Comparison of ENCODE assay signal across 11 cellular contexts in the genomic region with DNA sequence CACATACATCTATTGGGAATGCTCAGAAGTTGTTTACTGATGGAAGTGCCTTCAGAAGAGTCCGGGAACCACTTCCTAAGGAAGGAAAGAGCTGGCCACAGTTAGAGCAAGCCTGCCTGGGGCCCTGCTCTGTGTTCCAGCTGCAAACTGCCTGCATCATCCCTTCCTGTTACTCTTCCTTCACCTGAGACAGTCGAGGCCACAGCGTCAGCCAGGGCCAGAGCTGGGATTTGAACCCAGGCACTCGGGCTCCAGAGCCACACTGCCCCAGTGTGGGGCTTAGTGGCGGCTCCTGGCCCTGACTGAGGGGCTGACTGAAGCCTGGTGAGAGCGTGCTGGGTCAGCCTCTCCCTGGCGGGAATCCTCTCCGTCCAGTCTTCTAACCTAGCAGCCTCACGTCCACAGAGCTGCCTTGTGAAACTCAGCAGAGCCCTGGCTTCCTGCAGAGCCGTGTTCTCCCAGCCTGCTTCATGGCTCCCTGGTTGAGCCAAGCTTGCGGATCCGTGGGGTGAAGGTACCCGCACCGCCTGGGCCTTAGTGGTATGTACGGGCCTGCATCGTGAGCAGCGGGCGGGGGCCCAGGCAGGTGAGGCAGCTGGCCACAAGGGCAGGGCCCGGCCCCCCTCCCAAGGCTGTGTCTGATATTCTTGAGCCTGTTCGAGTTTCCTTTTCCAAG. TPM values are rescaled to one million over a fixed set of nuclear protein-coding genes. Genes with fewer than 3 reads are reported as not detected.
DNase-seq lines count a peak whose midpoint lies in the region; ATAC-seq and TF ChIP-seq lines count a peak whose summit lies in the region.
"Had no signal": no experiment of that assay in that cellular context is flagged by ENCODE, and none has a peak within 500 bp of the region (broad histone marks: within the 10 kb centered on the region; RNA-seq: fewer than 3 reads in every experiment).

No MANE protein-coding gene starts in this region.

- POLR2A ChIA-PET in HCT116 (lab: Charles Lee) = interaction anchor here (0.6 to 1.8 kb wide), 9 partner anchors 12 to 203 kb away, joined by 3 to 24 read pairs (median 5); partner anchors contain the start of genes AFMID and TK1

- H3K4me3 Mint-ChIP-seq in chondrocyte (ENCODE audit: unreplicated experiment) = no peak overlapping the region
- H3K4me3 Mint-ChIP-seq: central memory CD8-positive, alpha-beta T cell had no signal

- H3K4me1 Mint-ChIP-seq in chondrocyte (ENCODE audit: low read depth) = peaks cover 23% of the 10 kb centered on the region

- intact Hi-C loops in HCT116 (cut with micrococcal nuclease) = loop anchor here (2.0 kb wide), 1 partner anchor 27 kb away; the partner anchor contains the start of gene SYNGR2

- TF ChIP-seq RAD21 in HCT116 (IDR thresholded peaks at IDR 0.05; ENCODE audit: low read depth) = no peak

- no peaks in the 10 kb centered on the region for H3K9me3 ChIP-seq in HCT116 (ENCODE audit: control insufficient read depth in 1 of 2, insufficient read depth in 1 of 2, low read depth in 1 of 2, low read length in 2 of 2)
- H3K9me3 ChIP-seq in osteoblast (ENCODE audit: low read depth, low read length) = no peaks in the 10 kb centered on the region
- H3K9me3 ChIP-seq in BE2C = no peaks in the 10 kb centered on the region
- H3K9me3 ChIP-seq: Caco-2 had no signal

- ATAC-seq in HCT116 (peak; percentile 6), HG03520 (IDR thresholded peaks at IDR 0.05; ENCODE audit: unreplicated experiment) (no peak), GM18519 (IDR thresholded peaks at IDR 0.05; ENCODE audit: low FRiP score, unreplicated experiment) (no peak)

- no peak overlapping the region for H2AFZ ChIP-seq in HCT116 (ENCODE audit: low read depth, low read length, poor library complexity, severe bottlenecking)
- H2AFZ ChIP-seq in osteoblast (ENCODE audit: low read length) = no peak overlapping the region

- RAD21 ChIA-PET in HCT116 (lab: Charles Lee; ENCODE audit: low non-redundant PET in 1 of 2, low total read pairs in 2 of 2, uncharacterized antibody in 2 of 2, unreplicated experiment in 2 of 2) = interaction anchor here (0.5 to 1.4 kb wide), 4 partner anchors 13 to 219 kb away, joined by 3 to 6 read pairs (median 4); partner anchors contain the start of gene TMC6 (in 1 of the 2)

- CTCF ChIA-PET in HCT116 (lab: Charles Lee) = interaction anchor here (0.6 to 2.0 kb wide), 12 partner anchors 9 to 122 kb away, joined by 3 to 7 read pairs (median 4); partner anchors contain the start of genes AFMID and TK1

- no TSS peak for BruUV-seq in HCT116 (replicated peaks; lab: Mats Ljungman, UMichigan)

- H3K79me2 ChIP-seq in HCT116 (ENCODE audit: insufficient read depth, low read length) (no peaks in the 10 kb centered on the region), osteoblast (ENCODE audit: insufficient read depth, low read length) (no peaks in the 10 kb centered on the region)

- H3K27ac Mint-ChIP-seq in chondrocyte (ENCODE audit: unreplicated experiment) = no peak overlapping the region

- H3K27ac ChIP-seq in HCT116 (ENCODE audit: low read depth, low read length) (peak overlapping the region; percentile 67), osteoblast (ENCODE audit: low read depth, low read length) (no peak overlapping the region)

- no peak for TF ChIP-seq POLR2A in HCT116 (IDR thresholded peaks at IDR 0.05; ENCODE audit: borderline replicate concordance, extremely low read depth, insufficient read depth, insufficient read length)

- H3K36me3 ChIP-seq in HCT116 (ENCODE audit: control insufficient read depth in 1 of 2, insufficient read depth in 2 of 2, low read length in 2 of 2) (no peaks in the 10 kb centered on the region), osteoblast (ENCODE audit: insufficient read depth, low read length) (no peaks in the 10 kb centered on the region), BE2C (no peaks in the 10 kb centered on the region)

- H3K9me2 ChIP-seq in HCT116 (ENCODE audit: insufficient read depth) = no peaks in the 10 kb centered on the region

- H3K4me3 ChIP-seq in HCT116 (replicated peaks in 1 of 2; ENCODE audit: low read depth in 1 of 2, low read length in 2 of 2) (peak overlapping the region; percentile 13 to 44), osteoblast (ENCODE audit: insufficient read depth, low read length) (no peak overlapping the region), BE2C (ENCODE audit: low read depth, low read length) (no peak overlapping the region)

- H3K9me3 Mint-ChIP-seq in chondrocyte (ENCODE audit: low read depth) = no peaks in the 10 kb centered on the region
- H3K9me3 Mint-ChIP-seq: central memory CD8-positive, alpha-beta T cell had no signal

- H3K27me3 ChIP-seq in HCT116 (ENCODE audit: insufficient read depth, low read length) = no peaks in the 10 kb centered on the region
- no peaks in the 10 kb centered on the region for H3K27me3 ChIP-seq in osteoblast (ENCODE audit: insufficient read depth, low read length)
- H3K27me3 ChIP-seq in BE2C = no peaks in the 10 kb centered on the region

- no peaks in the 10 kb centered on the region for H3K27me3 Mint-ChIP-seq in chondrocyte (ENCODE audit: low read depth)
- H3K27me3 Mint-ChIP-seq: central memory CD8-positive, alpha-beta T cell had no signal

- H3K9ac ChIP-seq in HCT116 (ENCODE audit: low read length) = peak overlapping the region; percentile 58

- peaks cover 59 to 89% of the 10 kb centered on the region in 2 experiments for H3K4me1 ChIP-seq in HCT116 (ENCODE audit: control insufficient read depth in 1 of 2, insufficient read depth in 2 of 2, low read length in 2 of 2)
- H3K4me1 ChIP-seq in osteoblast (ENCODE audit: insufficient read depth, low read length) = no peaks in the 10 kb centered on the region
- peaks cover 20% of the 10 kb centered on the region for H3K4me1 ChIP-seq in BE2C

- H3K36me3 Mint-ChIP-seq in chondrocyte (ENCODE audit: low read depth) = no peaks in the 10 kb centered on the region

- TF ChIP-seq CTCF in HCT116 (IDR thresholded peaks at IDR 0.05 in 2 of 3, conservative IDR thresholded peaks at IDR 0.05 in 1 of 3; ENCODE audit: borderline replicate concordance in 1 of 3, insufficient read depth in 1 of 3, low read depth in 2 of 3, low read length in 2 of 3) (no peak), chondrocyte (IDR thresholded peaks at IDR 0.05) (no peak), osteoblast (IDR thresholded peaks at IDR 0.05; ENCODE audit: extremely low read depth, low read depth, low read length) (no peak), BE2C (IDR thresholded peaks at IDR 0.05; ENCODE audit: low read depth, low read length) (no peak)

- DNase-seq in HCT116 (ENCODE audit: low read depth, low spot score) = no peak
- peak; percentile 87 for DNase-seq in chondrocyte (ENCODE audit: low spot score)
- peak; percentile 35 for DNase-seq in osteoblast (ENCODE audit: insufficient read length, low spot score, missing footprints)
- DNase-seq in BE2C = no peak
- DNase-seq: activated CD4-positive, CD25-positive, alpha-beta regulatory T cell treated with anti-CD3 and anti-CD28 coated beads, Interleukin-2, amount 50 U/mL, for 72 hours; Caco-2; NCI-H526 treated with DMSO at 0.1 percent for 48 hours had no signal

- peak overlapping the region; percentile 82 for H3K4me2 ChIP-seq in HCT116 (ENCODE audit: low read length)
- H3K4me2 ChIP-seq in osteoblast (ENCODE audit: insufficient read depth, low read length) = no peak overlapping the region

- no peaks in the 10 kb centered on the region for H4K20me1 ChIP-seq in HCT116 (ENCODE audit: insufficient read depth)
- H4K20me1 ChIP-seq in osteoblast (ENCODE audit: insufficient read depth, low read length) = no peaks in the 10 kb centered on the region

TF ChIP-seq in HCT116, 20 proteins besides CTCF, POLR2A, EP300 and RAD21 (continues in another document):
- no peak for TF ChIP-seq EZH2phosphoT487 (IDR thresholded peaks at IDR 0.05; ENCODE audit: borderline replicate concordance)
- no peak for TF ChIP-seq ATF3 (IDR thresholded peaks at IDR 0.05)
- no peak for TF ChIP-seq FOSL1 (IDR thresholded peaks at IDR 0.05; ENCODE audit: low read depth)

RNA-seq across cellular contexts. Expression of gene C17orf99, which starts 4.6 kb away (rescaled TPM):
- total RNA-seq in HCT116 (2021; ENCODE audit: unreplicated experiment) (not detected), chondrocyte (not detected in 3 replicates), osteoblast (not detected in 2 replicates)
- not detected in 2 replicates for polyA plus RNA-seq in HCT116 (2012)
- polyA plus RNA-seq in BE2C (2012; ENCODE audit: insufficient read depth, insufficient read length, low read depth) = not detected
- total RNA-seq: Caco-2, HT1080 had no signal

RNA-seq across cellular contexts. Expression of gene TMC8, which starts 11.0 kb away (rescaled TPM):
- total RNA-seq in HCT116 (2021; ENCODE audit: unreplicated experiment) (7.8 TPM), chondrocyte (0.40 to 0.97 TPM in 2 of 3 replicates, not detected in the other), osteoblast (not detected in 2 replicates)
- polyA plus RNA-seq in HCT116 (2012) = 4.7 and 6.0 TPM in 2 replicates
- polyA plus RNA-seq in BE2C (2012; ENCODE audit: insufficient read depth, insufficient read length, low read depth) = 2.8 TPM
- total RNA-seq: Caco-2 had no signal

RNA-seq across cellular contexts. Expression of gene TMC6, which starts 13.0 kb away (rescaled TPM):
- 142 TPM for total RNA-seq in HCT116 (2021; ENCODE audit: unreplicated experiment)
- polyA plus RNA-seq in HCT116 (2012) = 93.2 and 96.7 TPM in 2 replicates
- 12.4 to 19.6 TPM (median 17.5 TPM) in 3 replicates for total RNA-seq in chondrocyte
- total RNA-seq in osteoblast = under 0.01 TPM in 1 of 2 replicates, not detected in the other
- polyA plus RNA-seq in BE2C (2012; ENCODE audit: insufficient read depth, insufficient read length, low read depth) = 163 TPM

RNA-seq across cellular contexts. Expression of gene SYNGR2, which starts 26.8 kb away (rescaled TPM):
- total RNA-seq in HCT116 (2021; ENCODE audit: unreplicated experiment) (148 TPM), chondrocyte (35.1 to 57.6 TPM (median 52.3 TPM) in 3 replicates), osteoblast (1.5 and 3.3 TPM in 2 replicates)
- polyA plus RNA-seq in HCT116 (2012) = 159 and 197 TPM in 2 replicates
- 76.9 TPM for polyA plus RNA-seq in BE2C (2012; ENCODE audit: insufficient read depth, insufficient read length, low read depth)

RNA-seq across cellular contexts. Expression of gene TK1, which starts 45.3 kb away (rescaled TPM):
- 315 TPM for total RNA-seq in HCT116 (2021; ENCODE audit: unreplicated experiment)
- polyA plus RNA-seq in HCT116 (2012) = 372 and 415 TPM in 2 replicates
- 21.1 to 29.5 TPM (median 23.4 TPM) in 3 replicates for total RNA-seq in chondrocyte
- 17.7 and 23.9 TPM in 2 replicates for total RNA-seq in osteoblast
- 22.1 TPM for polyA plus RNA-seq in BE2C (2012; ENCODE audit: insufficient read depth, insufficient read length, low read depth)

Comparison
In these comparisons a context has a peak if more than half of its experiments do, and no peak if none do; other contexts are left out.
1. DNase-seq: peak in chondrocyte (single experiment) and osteoblast (single experiment); none in HCT116 (single experiment) and BE2C (single experiment).
2. H3K4me3 ChIP-seq: peak in HCT116 (2 of 2); none in osteoblast (single experiment) and BE2C (single experiment).
3. RNA of gene TMC6, which starts 13.0 kb away (total RNA-seq): 142 TPM in HCT116 (single experiment) and 12.4 to 19.6 TPM in chondrocyte; under 0.01 TPM in osteoblast; every median in the first group is over 10 times any median in the second.